1 cellular context compared by ENCODE assay signal in the genomic region with DNA sequence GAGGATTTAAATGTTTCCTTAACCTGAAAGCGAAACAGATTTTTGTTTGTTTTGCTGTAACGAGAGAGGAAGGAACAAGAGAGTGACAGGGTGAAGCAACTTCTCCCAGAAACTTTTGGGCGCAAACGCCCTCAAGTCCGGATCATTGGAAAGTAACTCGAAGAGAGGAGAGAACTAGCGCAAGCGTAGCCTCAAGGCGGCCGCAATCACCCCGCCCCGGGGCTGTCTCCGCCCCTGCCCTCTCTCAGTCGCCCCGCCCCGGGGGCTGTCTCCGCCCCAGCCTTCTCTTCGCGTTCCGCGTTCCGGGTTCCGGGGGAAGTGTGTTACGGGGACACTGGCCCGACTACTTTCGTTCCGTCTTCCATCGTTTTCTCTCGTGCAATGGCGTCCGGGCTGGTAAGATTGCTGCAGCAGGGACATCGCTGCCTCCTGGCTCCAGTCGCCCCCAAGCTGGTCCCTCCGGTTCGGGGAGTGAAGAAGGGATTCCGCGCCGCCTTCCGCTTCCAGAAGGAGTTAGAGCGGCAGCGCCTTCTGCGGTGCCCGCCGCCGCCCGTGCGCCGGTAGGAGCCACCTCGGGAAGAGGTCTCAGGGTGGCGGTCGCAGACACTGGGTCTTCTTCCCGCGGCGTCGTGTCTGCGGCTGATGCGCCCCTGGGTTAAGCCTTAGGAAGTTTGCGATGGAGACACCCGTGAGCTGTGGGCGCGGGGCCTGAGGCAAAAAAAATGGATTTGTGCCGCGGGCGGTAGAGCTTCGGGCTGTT.
TF ChIP-seq lines count a peak whose summit lies in the region.

Gene MRPL44 (plus strand): TSS at position 372 of the 760 bp plus-strand sequence. CDS start 10 bp downstream, at position 382.

TF ChIP-seq in HepG2, 621 proteins besides CTCF, POLR2A, EP300 and RAD21 (continued from another document and continues in another):
- TF ChIP-seq ZNF543 (CRISPR knock-in tag; IDR thresholded peaks at IDR 0.05): peak; percentile 98
- no peak; the same call in 1 of the 2 replicates for TF ChIP-seq ZNF558 (CRISPR knock-in tag; IDR thresholded peaks at IDR 0.05; ENCODE audit: borderline replicate concordance)
- TF ChIP-seq MTA1 (CRISPR knock-in tag; IDR thresholded peaks at IDR 0.05; ENCODE audit: borderline replicate concordance): peak; percentile 96; the same call in 1 of the 2 replicates
- TF ChIP-seq SOX5 (CRISPR knock-in tag; IDR thresholded peaks at IDR 0.05; ENCODE audit: borderline replicate concordance): peak; percentile 86
- peak; percentile 84; the same call in 1 of the 2 replicates for TF ChIP-seq KLF15 (CRISPR knock-in tag; IDR thresholded peaks at IDR 0.05; ENCODE audit: borderline replicate concordance)
- no peak for TF ChIP-seq ZNF713 (CRISPR knock-in tag; IDR thresholded peaks at IDR 0.05)
- TF ChIP-seq HNF4A (CRISPR knock-in tag; IDR thresholded peaks at IDR 0.05): peak; percentile 59
- TF ChIP-seq ZNF737 (CRISPR knock-in tag; IDR thresholded peaks at IDR 0.05; ENCODE audit: borderline replicate concordance): no peak; the same call in 1 of the 2 replicates
- peak; percentile 97 for TF ChIP-seq ZNF572 (CRISPR knock-in tag; IDR thresholded peaks at IDR 0.05)
- no peak for TF ChIP-seq NR2F1 (CRISPR knock-in tag; IDR thresholded peaks at IDR 0.05)
- peak; percentile 61 for TF ChIP-seq CREB1 (IDR thresholded peaks at IDR 0.05)
- peak; percentile 86 for TF ChIP-seq CREB1 (CRISPR knock-in tag; IDR thresholded peaks at IDR 0.05)
- TF ChIP-seq KLF12 (CRISPR knock-in tag; IDR thresholded peaks at IDR 0.05; ENCODE audit: borderline replicate concordance): peak; percentile 97
- TF ChIP-seq LCORL (IDR thresholded peaks at IDR 0.05): no peak; the same call in 1 of the 2 replicates
- TF ChIP-seq LCORL (CRISPR knock-in tag; IDR thresholded peaks at IDR 0.05): peak; percentile 96
- TF ChIP-seq ZNF180 (CRISPR knock-in tag; IDR thresholded peaks at IDR 0.05; ENCODE audit: borderline replicate concordance, low read depth): peak; percentile 33; the same call in 1 of the 2 replicates
- TF ChIP-seq ZNF761 (CRISPR knock-in tag; conservative IDR thresholded peaks at IDR 0.05): peak; percentile 96
- peak; percentile 98 for TF ChIP-seq FOXK1 (CRISPR knock-in tag; IDR thresholded peaks at IDR 0.05; ENCODE audit: borderline replicate concordance, low read depth)
- TF ChIP-seq ZNF230 (CRISPR knock-in tag; IDR thresholded peaks at IDR 0.05): peak; percentile 95
- peak; percentile 94 for TF ChIP-seq RXRA (CRISPR knock-in tag; IDR thresholded peaks at IDR 0.05)
- peak; percentile 72 for TF ChIP-seq BRCA1 (CRISPR knock-in tag; IDR thresholded peaks at IDR 0.05)
- TF ChIP-seq ZEB1 (IDR thresholded peaks at IDR 0.05; ENCODE audit: insufficient replicate concordance, low read depth): peak; percentile 94
- TF ChIP-seq ZNF17 (CRISPR knock-in tag; IDR thresholded peaks at IDR 0.05): peak; percentile 92; the same call in 1 of the 2 replicates
- no peak for TF ChIP-seq NFIB (CRISPR knock-in tag; IDR thresholded peaks at IDR 0.05; ENCODE audit: borderline replicate concordance)
- TF ChIP-seq TRIM22 (IDR thresholded peaks at IDR 0.05): no peak
- TF ChIP-seq, protein P1, sequence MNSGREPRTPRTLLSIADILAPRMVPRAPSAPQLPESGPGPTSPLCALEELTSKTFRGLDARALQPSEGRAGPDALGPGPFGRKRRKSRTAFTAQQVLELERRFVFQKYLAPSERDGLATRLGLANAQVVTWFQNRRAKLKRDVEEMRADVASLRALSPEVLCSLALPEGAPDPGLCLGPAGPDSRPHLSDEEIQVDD (CRISPR knock-in tag; IDR thresholded peaks at IDR 0.05; ENCODE audit: borderline replicate concordance): 0 out of 2 replicates have a peak, but pooled peaks have one; percentile 26
- TF ChIP-seq ZNF563 (CRISPR knock-in tag; IDR thresholded peaks at IDR 0.05): peak; percentile 98
- TF ChIP-seq ZNF530 (CRISPR knock-in tag; IDR thresholded peaks at IDR 0.05; ENCODE audit: low read depth): no peak
- TF ChIP-seq HOXA5 (CRISPR knock-in tag; IDR thresholded peaks at IDR 0.05): peak; percentile 99
- peak; percentile 43; the same call in 1 of the 2 replicates for TF ChIP-seq SRY (CRISPR knock-in tag; IDR thresholded peaks at IDR 0.05)
- TF ChIP-seq ZNF788 (CRISPR knock-in tag; IDR thresholded peaks at IDR 0.05; ENCODE audit: borderline replicate concordance): peak; percentile 100
- TF ChIP-seq ZNF431 (CRISPR knock-in tag; IDR thresholded peaks at IDR 0.05; ENCODE audit: borderline replicate concordance, low read depth): peak; percentile 92; the same call in 1 of the 2 replicates
- TF ChIP-seq JDP2 (CRISPR knock-in tag; IDR thresholded peaks at IDR 0.05; ENCODE audit: borderline replicate concordance): no peak; the same call in 1 of the 2 replicates
- TF ChIP-seq RBM39 (IDR thresholded peaks at IDR 0.05; ENCODE audit: low read depth, low read length, poor library complexity, severe bottlenecking): peak; percentile 99
- peak; percentile 76; the same call in 1 of the 2 replicates for TF ChIP-seq ZFP36L1 (CRISPR knock-in tag; IDR thresholded peaks at IDR 0.05)
- peak; percentile 82; the same call in 1 of the 2 replicates for TF ChIP-seq ZNF746 (CRISPR knock-in tag; IDR thresholded peaks at IDR 0.05)
- TF ChIP-seq, protein P2, sequence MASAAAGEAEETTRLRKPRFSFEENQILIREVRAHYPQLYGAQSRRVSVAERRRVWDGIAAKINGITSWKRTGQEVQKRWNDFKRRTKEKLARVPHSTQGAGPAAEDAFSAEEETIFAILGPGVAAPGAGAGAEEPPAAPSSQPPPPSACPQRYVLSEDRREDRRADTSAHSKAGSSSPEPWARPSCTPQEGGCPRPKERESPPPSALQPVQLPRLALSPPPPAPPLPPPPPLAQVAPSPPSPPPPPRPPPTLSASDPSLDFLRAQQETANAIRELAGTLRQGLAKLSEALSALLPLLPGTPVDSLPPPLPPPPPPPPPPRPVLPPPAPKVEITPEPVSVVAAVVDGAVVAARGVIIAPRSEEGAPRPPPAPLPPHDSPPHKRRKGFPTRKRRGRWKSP (CRISPR knock-in tag; IDR thresholded peaks at IDR 0.05): peak; percentile 99
- TF ChIP-seq, protein P3, sequence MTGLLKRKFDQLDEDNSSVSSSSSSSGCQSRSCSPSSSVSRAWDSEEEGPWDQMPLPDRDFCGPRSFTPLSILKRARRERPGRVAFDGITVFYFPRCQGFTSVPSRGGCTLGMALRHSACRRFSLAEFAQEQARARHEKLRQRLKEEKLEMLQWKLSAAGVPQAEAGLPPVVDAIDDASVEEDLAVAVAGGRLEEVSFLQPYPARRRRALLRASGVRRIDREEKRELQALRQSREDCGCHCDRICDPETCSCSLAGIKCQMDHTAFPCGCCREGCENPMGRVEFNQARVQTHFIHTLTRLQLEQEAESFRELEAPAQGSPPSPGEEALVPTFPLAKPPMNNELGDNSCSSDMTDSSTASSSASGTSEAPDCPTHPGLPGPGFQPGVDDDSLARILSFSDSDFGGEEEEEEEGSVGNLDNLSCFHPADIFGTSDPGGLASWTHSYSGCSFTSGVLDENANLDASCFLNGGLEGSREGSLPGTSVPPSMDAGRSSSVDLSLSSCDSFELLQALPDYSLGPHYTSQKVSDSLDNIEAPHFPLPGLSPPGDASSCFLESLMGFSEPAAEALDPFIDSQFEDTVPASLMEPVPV (CRISPR knock-in tag; IDR thresholded peaks at IDR 0.05): peak; percentile 78; the same call in 1 of the 2 replicates
- TF ChIP-seq MAZ (IDR thresholded peaks at IDR 0.05; ENCODE audit: borderline replicate concordance, low read depth, low read length): peak; percentile 99
- TF ChIP-seq MAZ (CRISPR knock-in tag; IDR thresholded peaks at IDR 0.05; ENCODE audit: low read depth): peak; percentile 99
- 0 out of 2 replicates have a peak, but pooled peaks have one; percentile 50 for TF ChIP-seq GLMP (CRISPR knock-in tag; IDR thresholded peaks at IDR 0.05; ENCODE audit: borderline replicate concordance)
- TF ChIP-seq NBN (conservative IDR thresholded peaks at IDR 0.05): no peak
- TF ChIP-seq ZBTB25 (CRISPR knock-in tag; IDR thresholded peaks at IDR 0.05): peak; percentile 98
- TF ChIP-seq ZNF589 (CRISPR knock-in tag; conservative IDR thresholded peaks at IDR 0.05): 0 out of 2 replicates have a peak, but pooled peaks have one; percentile 75
- TF ChIP-seq HOXD1 (CRISPR knock-in tag; IDR thresholded peaks at IDR 0.05): peak; percentile 98
- no peak for TF ChIP-seq ZNF597 (CRISPR knock-in tag; IDR thresholded peaks at IDR 0.05)
- 0 out of 2 replicates have a peak, but pooled peaks have one; percentile 35 for TF ChIP-seq NFE2 (CRISPR knock-in tag; IDR thresholded peaks at IDR 0.05)
- TF ChIP-seq XBP1 (CRISPR knock-in tag; IDR thresholded peaks at IDR 0.05): peak; percentile 89
- TF ChIP-seq CHD2 (IDR thresholded peaks at IDR 0.05; ENCODE audit: low read depth, low read length): 0 out of 2 replicates have a peak, but pooled peaks have one; percentile 62
- TF ChIP-seq, protein P4, sequence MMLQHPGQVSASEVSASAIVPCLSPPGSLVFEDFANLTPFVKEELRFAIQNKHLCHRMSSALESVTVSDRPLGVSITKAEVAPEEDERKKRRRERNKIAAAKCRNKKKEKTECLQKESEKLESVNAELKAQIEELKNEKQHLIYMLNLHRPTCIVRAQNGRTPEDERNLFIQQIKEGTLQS (CRISPR knock-in tag; IDR thresholded peaks at IDR 0.05): peak; percentile 80
- peak; percentile 83; the same call in 1 of the 2 replicates for TF ChIP-seq WIZ (CRISPR knock-in tag; IDR thresholded peaks at IDR 0.05)
- TF ChIP-seq IRF2 (CRISPR knock-in tag; IDR thresholded peaks at IDR 0.05): peak; percentile 100
- TF ChIP-seq GZF1 (CRISPR knock-in tag; IDR thresholded peaks at IDR 0.05): peak; percentile 98
- TF ChIP-seq, protein P5, sequence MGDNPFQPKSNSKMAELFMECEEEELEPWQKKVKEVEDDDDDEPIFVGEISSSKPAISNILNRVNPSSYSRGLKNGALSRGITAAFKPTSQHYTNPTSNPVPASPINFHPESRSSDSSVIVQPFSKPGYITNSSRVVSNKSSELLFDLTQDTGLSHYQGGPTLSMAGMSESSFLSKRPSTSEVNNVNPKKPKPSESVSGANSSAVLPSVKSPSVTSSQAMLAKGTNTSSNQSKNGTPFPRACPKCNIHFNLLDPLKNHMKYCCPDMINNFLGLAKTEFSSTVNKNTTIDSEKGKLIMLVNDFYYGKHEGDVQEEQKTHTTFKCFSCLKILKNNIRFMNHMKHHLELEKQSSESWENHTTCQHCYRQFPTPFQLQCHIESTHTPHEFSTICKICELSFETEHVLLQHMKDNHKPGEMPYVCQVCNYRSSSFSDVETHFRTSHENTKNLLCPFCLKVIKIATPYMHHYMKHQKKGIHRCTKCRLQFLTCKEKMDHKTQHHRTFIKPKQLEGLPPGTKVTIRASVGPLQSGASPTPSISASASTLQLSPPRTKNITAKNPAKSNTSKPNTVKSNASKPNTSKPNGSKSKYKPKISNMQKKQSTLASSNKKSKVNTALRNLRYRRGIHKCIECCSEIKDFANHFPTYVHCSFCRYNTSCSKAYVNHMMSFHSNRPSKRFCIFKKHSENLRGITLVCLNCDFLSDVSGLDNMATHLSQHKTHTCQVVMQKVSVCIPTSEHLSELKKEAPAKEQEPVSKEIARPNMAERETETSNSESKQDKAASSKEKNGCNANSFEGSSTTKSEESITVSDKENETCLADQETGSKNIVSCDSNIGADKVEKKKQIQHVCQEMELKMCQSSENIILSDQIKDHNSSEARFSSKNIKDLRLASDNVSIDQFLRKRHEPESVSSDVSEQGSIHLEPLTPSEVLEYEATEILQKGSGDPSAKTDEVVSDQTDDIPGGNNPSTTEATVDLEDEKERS (CRISPR knock-in tag; IDR thresholded peaks at IDR 0.05): peak; percentile 98
- peak; percentile 99 for TF ChIP-seq IKZF5 (CRISPR knock-in tag; IDR thresholded peaks at IDR 0.05)
